ENCODE assay signal across 9 cellular contexts in the genomic region with DNA sequence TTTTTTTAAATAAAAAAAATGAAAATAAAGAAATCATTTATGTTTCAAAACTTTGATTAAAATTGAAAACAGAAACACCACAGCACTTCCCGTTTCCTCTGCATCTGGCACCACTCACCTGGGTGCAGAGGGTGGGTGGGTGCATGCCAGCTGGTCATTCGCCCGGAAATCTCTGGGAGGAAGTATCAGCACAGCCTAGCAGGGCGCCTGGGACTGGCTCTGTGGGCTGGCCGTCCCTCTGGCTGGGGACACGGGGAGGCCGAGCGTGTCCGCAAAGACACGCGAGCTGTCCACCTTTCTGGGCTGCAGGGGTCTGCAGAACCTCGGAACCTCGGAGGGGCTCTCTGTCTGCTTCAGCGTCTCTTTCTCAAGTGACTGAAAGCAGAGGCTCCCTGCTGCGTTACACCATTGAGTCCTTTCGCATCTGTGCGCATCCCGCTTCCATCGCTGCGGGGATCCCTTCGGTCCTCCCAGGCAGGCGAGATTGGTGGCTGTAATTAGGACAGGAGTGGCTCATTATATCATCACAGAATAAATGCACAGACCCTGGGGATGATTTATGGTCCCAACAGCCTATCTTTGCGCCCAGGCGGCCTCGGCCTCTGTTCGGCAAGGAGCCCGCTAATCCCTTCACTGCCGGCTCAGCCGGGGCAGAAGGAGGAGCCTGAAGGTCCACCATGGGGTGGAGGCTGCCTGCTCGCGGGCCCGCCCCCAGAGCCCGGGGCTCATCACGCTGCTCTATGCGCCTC. TPM values are rescaled to one million over a fixed set of nuclear protein-coding genes. Genes with fewer than 3 reads are reported as not detected.
DNase-seq lines count a peak whose midpoint lies in the region; ATAC-seq and TF ChIP-seq lines count a peak whose summit lies in the region.
"Had no signal": no experiment of that assay in that cellular context is flagged by ENCODE, and none has a peak within 500 bp of the region (broad histone marks: within the 10 kb centered on the region; RNA-seq: fewer than 3 reads in every experiment).

No MANE protein-coding gene starts in this region.

- no peaks in the 10 kb centered on the region for H3K36me3 ChIP-seq in OCI-LY7 (ENCODE audit: insufficient read depth, low read length)

- intact Hi-C loops in OCI-LY7 (cut with micrococcal nuclease; ENCODE audit: unreplicated experiment), result no loop called here

- peaks cover 7% of the 10 kb centered on the region; the same call in 1 of the 2 replicates for H4K20me1 ChIP-seq in OCI-LY7 (ENCODE audit: insufficient read depth, low read length)

- CTCF ChIA-PET in OCI-LY7 (lab: Charles Lee; ENCODE audit: unreplicated experiment), result no interaction called here

- H2AFZ ChIP-seq in OCI-LY7 (ENCODE audit: low read length), result peak overlapping the region; percentile 51; the same call in 1 of the 2 replicates

- peak; percentile 79 for ATAC-seq in HG03342 (IDR thresholded peaks at IDR 0.05; ENCODE audit: unreplicated experiment)

- peak overlapping the region; percentile 80 for H3K4me2 ChIP-seq in OCI-LY7 (ENCODE audit: low read length)
- H3K4me2 ChIP-seq: A549 had no signal

- POLR2A ChIA-PET in OCI-LY7 (lab: Charles Lee), result interaction anchor here (0.6 to 1.8 kb wide), 4 partner anchors 11 to 599 kb away, joined by 3 to 6 read pairs (median 4); a partner anchor contains a TSS

- H3K4me1 ChIP-seq in OCI-LY7 (ENCODE audit: insufficient read depth, low read length, poor library complexity, severe bottlenecking), result peaks cover 32% of the 10 kb centered on the region
- H3K4me1 ChIP-seq: A549 had no signal

- H3K79me2 ChIP-seq in OCI-LY7 (ENCODE audit: insufficient read depth, low read depth, low read length), result no peaks in the 10 kb centered on the region

- no peaks in the 10 kb centered on the region for H3K9me2 ChIP-seq in OCI-LY7 (ENCODE audit: insufficient read depth, low read length)

- DNase-seq in NCI-H526 (lab: John Stamatoyannopoulos, UW) (peak; percentile 14 to 52), NCI-H526 treated with DMSO at 0.1 percent for 48 hours (lab: John Stamatoyannopoulos, UW) (no peak), OCI-LY7 (ENCODE audit: low spot score) (peak; percentile 84), fibroblast of villous mesenchyme (ENCODE audit: low read depth) (peak; percentile 66), nucleus accumbens (lab: John Stamatoyannopoulos, UW) (peak in 33 of 56 donors; percentile 11 to 66 (median 30)), superior temporal gyrus (ENCODE audit: extremely low spot score) (peak; percentile 50)
- peak; percentile 68 for DNase-seq in activated effector memory CD4-positive, alpha-beta T cell treated with Interleukin-2 at 50 U/mL for 16 hours

- no peaks in the 10 kb centered on the region for H3K9me3 ChIP-seq in OCI-LY7 (ENCODE audit: low read length)
- H3K9me3 ChIP-seq: A549 had no signal

- BruUV-seq in OCI-LY7 (replicated peaks; lab: Mats Ljungman, UMichigan), result no TSS peak

- H3K27ac ChIP-seq in OCI-LY7 (ENCODE audit: low read depth, low read length, poor library complexity, severe bottlenecking), result peak overlapping the region; percentile 86
- H3K27ac ChIP-seq: A549 had no signal

- TF ChIP-seq CTCF in OCI-LY7 (conservative IDR thresholded peaks at IDR 0.05; ENCODE audit: low read length), result no peak
- TF ChIP-seq CTCF in fibroblast of villous mesenchyme (IDR thresholded peaks at IDR 0.05; ENCODE audit: insufficient read depth, low read depth, low read length), result no peak

- H3K4me3 ChIP-seq in OCI-LY7 (ENCODE audit: low read depth, low read length, poor library complexity, severe bottlenecking) (peak overlapping the region; percentile 60), fibroblast of villous mesenchyme (ENCODE audit: low read depth, low read length) (peak overlapping the region; percentile 47)
- H3K4me3 ChIP-seq: A549 had no signal

RNA-seq across cellular contexts. Expression of a gene that starts 17.2 kb away (rescaled TPM):
- 3.4 and 4.1 TPM in 2 replicates for total RNA-seq in OCI-LY7 (2014; rRNA removed; shearing (Covaris generic))
- total RNA-seq in OCI-LY7 (2022), result 10.0 and 10.3 TPM in 2 replicates
- total RNA-seq in fibroblast of villous mesenchyme, result 2.2 and 2.3 TPM in 2 replicates
